Comparison of ENCODE assay signal across 22 cellular contexts in the genomic region with DNA sequence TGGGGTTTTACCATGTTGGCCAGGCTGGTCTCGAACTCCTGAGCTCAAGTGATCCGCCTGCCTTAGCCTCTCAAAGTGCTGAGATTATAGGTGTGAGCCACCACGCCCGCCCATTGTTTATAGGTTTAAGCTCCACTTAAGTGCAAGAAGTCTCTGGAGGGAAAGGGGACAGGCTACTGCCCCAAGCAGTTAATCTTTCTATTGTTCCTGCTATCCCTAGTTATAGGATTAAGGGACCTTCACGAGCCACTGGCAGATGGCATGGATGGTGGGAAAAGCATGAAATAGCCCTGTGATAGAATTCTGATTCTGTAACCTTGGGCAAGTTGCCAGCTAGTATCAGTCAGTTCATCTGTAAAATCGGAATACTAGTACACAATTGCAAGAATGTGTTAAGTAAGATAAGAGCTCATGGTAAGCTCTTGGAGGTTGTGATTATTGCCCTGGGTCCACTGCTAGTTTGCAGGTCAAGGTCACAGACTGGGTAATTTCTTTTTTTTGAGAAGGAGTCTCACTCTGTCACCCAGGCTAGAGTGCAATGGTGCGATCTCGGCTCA. TPM values are rescaled to one million over a fixed set of nuclear protein-coding genes. Genes with fewer than 3 reads are reported as not detected.
"Had no signal": no experiment of that assay in that cellular context is flagged by ENCODE, and none has a peak within 500 bp of the region (broad histone marks: within the 10 kb centered on the region; RNA-seq: fewer than 3 reads in every experiment).

No MANE protein-coding gene starts in this region.

- H3K4me3 ChIP-seq: esophagus muscularis mucosa, gastrocnemius medialis, heart right ventricle, mucosa of descending colon, sigmoid colon, skin epidermis, testis, tibial nerve, upper lobe of right lung, vagina had no signal

- H3K4me1 ChIP-seq: testis had no signal

- H3K36me3 ChIP-seq: esophagus muscularis mucosa, gastrocnemius medialis, heart right ventricle, sigmoid colon, tibial nerve, upper lobe of right lung, vagina had no signal

- H3K36me3 Mint-ChIP-seq: naive thymus-derived CD8-positive, alpha-beta T cell; stimulated activated naive B cell treated with anti-CD40 and anti-IgM and Interleukin-4, amounts not matched to agents 10 μg/mL and 1 μg/mL and 100 μg/mL, for 72 hours had no signal

- DNase-seq: effector CD4-positive, alpha-beta T cell; gastrocnemius medialis; heart right ventricle; hypothalamus; islet precursor cell; mammary epithelial cell; mucosa of descending colon; naive thymus-derived CD8-positive, alpha-beta T cell; posterior cingulate gyrus; sigmoid colon; stimulated activated CD4-positive, alpha-beta T cell treated with anti-CD3 and anti-CD28 coated beads, Interleukin-2, amount 100 ng/mL, for 24 hours; stimulated activated CD4-positive, alpha-beta T cell treated with anti-CD3 and anti-CD28 coated beads, Interleukin-4, amount 100 ng/mL, for 4 hours; stimulated activated naive B cell treated with anti-CD40 and anti-IgM and Interleukin-4, amounts not matched to agents 10 μg/mL and 1 μg/mL and 100 μg/mL, for 72 hours; stimulated activated naive CD8-positive, alpha-beta T cell treated with anti-CD3 and anti-CD28 coated beads, Interleukin-15, amount 100 ng/mL, for 72 hours; testis; upper lobe of right lung had no signal

- H3K27ac ChIP-seq: esophagus muscularis mucosa, gastrocnemius medialis, heart right ventricle, sigmoid colon, skin epidermis, testis, tibial nerve, upper lobe of right lung, vagina had no signal

- H3K9me3 Mint-ChIP-seq: naive thymus-derived CD8-positive, alpha-beta T cell; stimulated activated naive B cell treated with anti-CD40 and anti-IgM and Interleukin-4, amounts not matched to agents 10 μg/mL and 1 μg/mL and 100 μg/mL, for 72 hours; stimulated activated naive CD8-positive, alpha-beta T cell treated with anti-CD3 and anti-CD28 coated beads, Interleukin-15, amount 100 ng/mL, for 72 hours had no signal

- H3K9me3 ChIP-seq: esophagus muscularis mucosa, gastrocnemius medialis, heart right ventricle, mucosa of descending colon, sigmoid colon, testis, tibial nerve, upper lobe of right lung, vagina had no signal

- H3K4me3 Mint-ChIP-seq: naive thymus-derived CD8-positive, alpha-beta T cell; stimulated activated naive B cell treated with anti-CD40 and anti-IgM and Interleukin-4, amounts not matched to agents 10 μg/mL and 1 μg/mL and 100 μg/mL, for 72 hours; stimulated activated naive CD8-positive, alpha-beta T cell treated with anti-CD3 and anti-CD28 coated beads, Interleukin-15, amount 100 ng/mL, for 72 hours had no signal

- H3K27ac Mint-ChIP-seq: naive thymus-derived CD8-positive, alpha-beta T cell; stimulated activated naive B cell treated with anti-CD40 and anti-IgM and Interleukin-4, amounts not matched to agents 10 μg/mL and 1 μg/mL and 100 μg/mL, for 72 hours had no signal

- H3K27me3 ChIP-seq: esophagus muscularis mucosa, sigmoid colon, testis, vagina had no signal

- ATAC-seq: gastrocnemius medialis; heart right ventricle; mucosa of descending colon; naive thymus-derived CD8-positive, alpha-beta T cell; stimulated activated naive B cell treated with anti-CD40 and anti-IgM and Interleukin-4, amounts not matched to agents 10 μg/mL and 1 μg/mL and 100 μg/mL, for 72 hours; stimulated activated naive CD8-positive, alpha-beta T cell treated with anti-CD3 and anti-CD28 coated beads, Interleukin-15, amount 100 ng/mL, for 72 hours; upper lobe of right lung had no signal

RNA-seq across cellular contexts. Expression of gene RBPMS2, which starts 5.3 kb away (rescaled TPM):
- total RNA-seq: fibroblast of villous mesenchyme; mammary epithelial cell; naive thymus-derived CD8-positive, alpha-beta T cell had no signal
- polyA plus RNA-seq: naive thymus-derived CD8-positive, alpha-beta T cell; neural cell had no signal
